Comparison of ENCODE assay signal across 1 cellular context in genomic region chr21:33947451-33948095, GRCh38.
TF ChIP-seq lines count a peak whose summit lies in the region.

No MANE protein-coding gene starts in this region.

TF ChIP-seq in HEK293, 187 proteins besides CTCF, POLR2A, EP300 and RAD21 (continued from another document and continues in another):
- no peak for TF ChIP-seq ZNF280D (tag by site-specific recombination; IDR thresholded peaks at IDR 0.05)
- TF ChIP-seq RBAK (tag by site-specific recombination; IDR thresholded peaks at IDR 0.05) = no peak
- TF ChIP-seq ZSCAN16 (tag by site-specific recombination; IDR thresholded peaks at IDR 0.05) = no peak
- peak; percentile 80 for TF ChIP-seq ZNF366 (tag by site-specific recombination; conservative IDR thresholded peaks at IDR 0.05)
- TF ChIP-seq ZNF843 (tag by site-specific recombination; IDR thresholded peaks at IDR 0.05) = no peak
- TF ChIP-seq ZXDB (tag by site-specific recombination; IDR thresholded peaks at IDR 0.05) = peak; percentile 71; the same call in 1 of the 2 replicates
- TF ChIP-seq ZFP3 (tag by site-specific recombination; IDR thresholded peaks at IDR 0.05; ENCODE audit: low read depth) = no peak
- TF ChIP-seq ZBTB7A (tag by site-specific recombination; IDR thresholded peaks at IDR 0.05; ENCODE audit: low read depth) = no peak
- no peak for TF ChIP-seq ZNF16 (tag by site-specific recombination; IDR thresholded peaks at IDR 0.05; ENCODE audit: low read depth)
- no peak for TF ChIP-seq ZNF501 (tag by site-specific recombination; IDR thresholded peaks at IDR 0.05)
- TF ChIP-seq ZNF404 (tag by site-specific recombination; IDR thresholded peaks at IDR 0.05) = no peak
- no peak for TF ChIP-seq ZSCAN30 (tag by site-specific recombination; IDR thresholded peaks at IDR 0.05)
- no peak for TF ChIP-seq ZNF26 (tag by site-specific recombination; IDR thresholded peaks at IDR 0.05)
- no peak for TF ChIP-seq ZNF350 (tag by site-specific recombination; IDR thresholded peaks at IDR 0.05)
- no peak for TF ChIP-seq SP2 (tag by site-specific recombination; IDR thresholded peaks at IDR 0.05)
- peak; percentile 71 for TF ChIP-seq SCRT1 (tag by site-specific recombination; IDR thresholded peaks at IDR 0.05; ENCODE audit: borderline replicate concordance)
- no peak for TF ChIP-seq GFI1B (tag by site-specific recombination; IDR thresholded peaks at IDR 0.05)
- TF ChIP-seq ZNF561 (tag by site-specific recombination; IDR thresholded peaks at IDR 0.05; ENCODE audit: borderline replicate concordance) = 0 out of 2 replicates have a peak, but pooled peaks have one; percentile 56
- peak; percentile 92 for TF ChIP-seq SP7 (tag by site-specific recombination; IDR thresholded peaks at IDR 0.05)
- peak; percentile 87 for TF ChIP-seq ZNF629 (tag by site-specific recombination; IDR thresholded peaks at IDR 0.05)
- no peak for TF ChIP-seq ZNF704 (tag by site-specific recombination; IDR thresholded peaks at IDR 0.05)
- TF ChIP-seq ZNF623 (tag by site-specific recombination; IDR thresholded peaks at IDR 0.05) = no peak; the same call in 1 of the 2 replicates
- TF ChIP-seq PATZ1 (tag by site-specific recombination; IDR thresholded peaks at IDR 0.05) = peak; percentile 83
- TF ChIP-seq ZSCAN18 (tag by site-specific recombination; IDR thresholded peaks at IDR 0.05) = no peak
- no peak for TF ChIP-seq ZNF223 (tag by site-specific recombination; IDR thresholded peaks at IDR 0.05)
- no peak for TF ChIP-seq ZNF10 (tag by site-specific recombination; IDR thresholded peaks at IDR 0.05)
- TF ChIP-seq BCL11A (tag by site-specific recombination; IDR thresholded peaks at IDR 0.05; ENCODE audit: low read depth) = peak; percentile 58; the same call in 1 of the 2 replicates
- no peak for TF ChIP-seq ZNF677 (tag by site-specific recombination; IDR thresholded peaks at IDR 0.05)
- no peak for TF ChIP-seq ZNF664 (tag by site-specific recombination; IDR thresholded peaks at IDR 0.05)
- TF ChIP-seq KLF16 (tag by site-specific recombination; IDR thresholded peaks at IDR 0.05) = no peak
- no peak for TF ChIP-seq SALL2 (tag by site-specific recombination; IDR thresholded peaks at IDR 0.05; ENCODE audit: borderline replicate concordance)
- no peak for TF ChIP-seq ZNF211 (tag by site-specific recombination; IDR thresholded peaks at IDR 0.05; ENCODE audit: low read depth)
- TF ChIP-seq ZBTB26 (tag by site-specific recombination; optimal IDR thresholded peaks at IDR 0.05) = no peak
- TF ChIP-seq AEBP2 (tag by site-specific recombination; IDR thresholded peaks at IDR 0.05; ENCODE audit: borderline replicate concordance) = no peak
- TF ChIP-seq ZNF202 (tag by site-specific recombination; IDR thresholded peaks at IDR 0.05; ENCODE audit: borderline replicate concordance) = no peak
- TF ChIP-seq ZNF776 (tag by site-specific recombination; IDR thresholded peaks at IDR 0.05; ENCODE audit: borderline replicate concordance) = no peak
- peak; percentile 94 for TF ChIP-seq ZEB2 (tag by site-specific recombination; IDR thresholded peaks at IDR 0.05)
- TF ChIP-seq SETDB1 (IDR thresholded peaks at IDR 0.05; ENCODE audit: insufficient read length, low read length) = no peak
- TF ChIP-seq ZNF692 (tag by site-specific recombination; IDR thresholded peaks at IDR 0.05) = no peak; the same call in 1 of the 2 replicates
- no peak for TF ChIP-seq YY2 (tag by site-specific recombination; IDR thresholded peaks at IDR 0.05)
- no peak for TF ChIP-seq ZNF837 (tag by site-specific recombination; IDR thresholded peaks at IDR 0.05)
- TF ChIP-seq ZNF785 (tag by site-specific recombination; IDR thresholded peaks at IDR 0.05) = no peak
- no peak; the same call in 1 of the 2 replicates for TF ChIP-seq ZBTB44 (tag by site-specific recombination; IDR thresholded peaks at IDR 0.05)
- TF ChIP-seq ZNF18 (tag by site-specific recombination; IDR thresholded peaks at IDR 0.05) = no peak
- TF ChIP-seq ZBTB48 (tag by site-specific recombination; IDR thresholded peaks at IDR 0.05) = no peak
- no peak for TF ChIP-seq ZNF555 (tag by site-specific recombination; conservative IDR thresholded peaks at IDR 0.05)
- no peak for TF ChIP-seq ZNF133 (tag by site-specific recombination; IDR thresholded peaks at IDR 0.05)
- TF ChIP-seq ZNF521 (tag by site-specific recombination; IDR thresholded peaks at IDR 0.05) = no peak
- no peak for TF ChIP-seq ZNF214 (tag by site-specific recombination; IDR thresholded peaks at IDR 0.05; ENCODE audit: borderline replicate concordance)
- no peak for TF ChIP-seq ZNF510 (tag by site-specific recombination; IDR thresholded peaks at IDR 0.05; ENCODE audit: insufficient replicate concordance)
